3 cellular contexts compared by ENCODE assay signal in genomic region chr11:102251423-102251822, GRCh38.
A peak's percentile ranks its signal among the peaks of the same experiment; 100 is the strongest.
TF ChIP-seq lines count a peak whose summit lies in the region.

No MANE protein-coding gene starts in this region.

TF ChIP-seq in GM12891, 5 proteins besides CTCF, POLR2A, EP300 and RAD21 (continued from another document):
- TF ChIP-seq POLR2AphosphoS5 (IDR thresholded peaks at IDR 0.05; ENCODE audit: low read depth, low read length) = no peak

TF ChIP-seq in IMR-90, 13 proteins besides CTCF, POLR2A, EP300 and RAD21 (continued from another document):
- TF ChIP-seq RCOR1 (IDR thresholded peaks at IDR 0.05; ENCODE audit: insufficient replicate concordance, low read length) (no peak), CHD1 (IDR thresholded peaks at IDR 0.05; ENCODE audit: low read depth, low read length) (no peak), ELK1 (IDR thresholded peaks at IDR 0.05; ENCODE audit: borderline replicate concordance, low read depth, low read length) (no peak)

TF ChIP-seq in K562, 482 proteins besides CTCF, POLR2A, EP300 and RAD21:
- no peak for TF ChIP-seq ZBTB9 (CRISPR knock-in tag; IDR thresholded peaks at IDR 0.05)
- peak; percentile 62 for TF ChIP-seq SPI1 (IDR thresholded peaks at IDR 0.05; ENCODE audit: borderline replicate concordance, low read depth, low read length)
- TF ChIP-seq PHTF2 (CRISPR knock-in tag; IDR thresholded peaks at IDR 0.05) = no peak
